8 cellular contexts compared by ENCODE assay signal in genomic region chr10:72274730-72275350, GRCh38. TPM values are rescaled to one million over a fixed set of nuclear protein-coding genes. Genes with fewer than 3 reads are reported as not detected.
DNase-seq lines count a peak whose midpoint lies in the region; ATAC-seq and TF ChIP-seq lines count a peak whose summit lies in the region.

No MANE protein-coding gene starts in this region.

- H3K4me3 Mint-ChIP-seq in mesothelial cell of epicardium: peak overlapping the region; percentile 93
- H3K4me3 Mint-ChIP-seq in stimulated activated naive CD8-positive, alpha-beta T cell treated with anti-CD3 and anti-CD28 coated beads, Interleukin-15, amount 100 ng/mL, for 72 hours: peak overlapping the region; percentile 94 to 99

- TF ChIP-seq CTCF in GM12872 (IDR thresholded peaks at IDR 0.05; ENCODE audit: insufficient read depth, low read depth, low read length) (peak; percentile 82), mesothelial cell of epicardium (IDR thresholded peaks at IDR 0.05; ENCODE audit: unreplicated experiment) (peak; percentile 49)

- no peaks in the 10 kb centered on the region for H3K27me3 Mint-ChIP-seq in mesothelial cell of epicardium (ENCODE audit: low read depth)
- H3K27me3 Mint-ChIP-seq in stimulated activated naive CD8-positive, alpha-beta T cell treated with anti-CD3 and anti-CD28 coated beads, Interleukin-15, amount 100 ng/mL, for 72 hours: no peaks in the 10 kb centered on the region

- H3K9ac ChIP-seq in endocrine pancreas (ENCODE audit: control insufficient read depth, insufficient read depth, low read length): peak overlapping the region; percentile 91

- H3K4me1 ChIP-seq in endocrine pancreas (ENCODE audit: control insufficient read depth, insufficient read depth, low read length): no peaks in the 10 kb centered on the region

- H3K36me3 Mint-ChIP-seq in mesothelial cell of epicardium: peaks cover 8% of the 10 kb centered on the region

- H3K36me3 ChIP-seq in endocrine pancreas (ENCODE audit: control insufficient read depth, insufficient read depth, low read length): no peaks in the 10 kb centered on the region

- H3K9me3 Mint-ChIP-seq in mesothelial cell of epicardium: no peaks in the 10 kb centered on the region
- H3K9me3 Mint-ChIP-seq in stimulated activated naive CD8-positive, alpha-beta T cell treated with anti-CD3 and anti-CD28 coated beads, Interleukin-15, amount 100 ng/mL, for 72 hours: no peaks in the 10 kb centered on the region

- peaks cover 45% of the 10 kb centered on the region for H3K4me1 Mint-ChIP-seq in mesothelial cell of epicardium
- H3K4me1 Mint-ChIP-seq in stimulated activated naive CD8-positive, alpha-beta T cell treated with anti-CD3 and anti-CD28 coated beads, Interleukin-15, amount 100 ng/mL, for 72 hours: peaks cover 71% of the 10 kb centered on the region

- ATAC-seq in stimulated activated naive CD8-positive, alpha-beta T cell treated with anti-CD3 and anti-CD28 coated beads, Interleukin-15, amount 100 ng/mL, for 72 hours: peak; percentile 3
- ATAC-seq in HG03025 (IDR thresholded peaks at IDR 0.05; ENCODE audit: low FRiP score, unreplicated experiment): no peak

- no peaks in the 10 kb centered on the region for H3K27me3 ChIP-seq in endocrine pancreas (ENCODE audit: control insufficient read depth, insufficient read depth, low read length)

- H3K27ac Mint-ChIP-seq in mesothelial cell of epicardium: peak overlapping the region; percentile 94
- peak overlapping the region; percentile 99 for H3K27ac Mint-ChIP-seq in stimulated activated naive CD8-positive, alpha-beta T cell treated with anti-CD3 and anti-CD28 coated beads, Interleukin-15, amount 100 ng/mL, for 72 hours

- H3K9me3 ChIP-seq in endocrine pancreas (ENCODE audit: control insufficient read depth, low read length): no peaks in the 10 kb centered on the region

- DNase-seq in NCI-H1105 treated with DMSO at 0.1 percent for 48 hours (lab: John Stamatoyannopoulos, UW) (peak; percentile 41), mesothelial cell of epicardium (ENCODE audit: low spot score in 2 of 2, unreplicated experiment in 2 of 2) (peak in 1 of 2 experiments; percentile 61), foreskin melanocyte (no peak)
- peak; percentile 42 to 57 for DNase-seq in activated CD8-positive, alpha-beta memory T cell treated with anti-CD3 and anti-CD28 coated beads for 1 hour (ENCODE audit: extremely low read depth in 1 of 2, low read depth in 1 of 2)
- DNase-seq in stimulated activated naive CD8-positive, alpha-beta T cell treated with anti-CD3 and anti-CD28 coated beads, Interleukin-15, amount 100 ng/mL, for 72 hours: peak; percentile 77 to 81

- peak overlapping the region; percentile 39 for H3K4me3 ChIP-seq in endocrine pancreas (ENCODE audit: control insufficient read depth, insufficient read depth, low read length)

RNA-seq across cellular contexts. Expression of gene DDIT4, which starts 1.1 kb away (rescaled TPM):
- 61.6 to 62.5 TPM (median 61.9 TPM) in 3 replicates for total RNA-seq in mesothelial cell of epicardium

RNA-seq across cellular contexts. Expression of gene ASCC1, which starts 58.8 kb away (rescaled TPM):
- total RNA-seq in mesothelial cell of epicardium: 35.2 to 36.6 TPM (median 36.4 TPM) in 3 replicates

RNA-seq across cellular contexts. Expression of gene ANAPC16, which starts 59.0 kb away (rescaled TPM):
- total RNA-seq in mesothelial cell of epicardium: 74.3 to 80.5 TPM (median 78.7 TPM) in 3 replicates
